8 cellular contexts compared by ENCODE assay signal in genomic region chr11:121254756-121255155, GRCh38.
"Had no signal": no experiment of that assay in that cellular context is flagged by ENCODE, and none has a peak within 500 bp of the region (broad histone marks: within the 10 kb centered on the region; RNA-seq: fewer than 3 reads in every experiment).

No MANE protein-coding gene starts in this region.

- H3K4me3 Mint-ChIP-seq: H9, HFFc6, IgD-negative memory B cell had no signal

- H3K27ac Mint-ChIP-seq: HFFc6, IgD-negative memory B cell had no signal

- H3K4me3 ChIP-seq: GM23338 had no signal

- H3K4me1 Mint-ChIP-seq: IgD-negative memory B cell had no signal

- H3K27ac ChIP-seq: HL-60 had no signal

- ATAC-seq: HepG2 had no signal

- H3K9me3 Mint-ChIP-seq: HFFc6 had no signal

- H3K36me3 Mint-ChIP-seq: IgD-negative memory B cell had no signal

- DNase-seq: H9, HCEC 1CT, HFFc6, KBM-7 had no signal
